8 cellular contexts compared by ENCODE assay signal in genomic region chr1:50968021-50968883, GRCh38. TPM values are rescaled to one million over a fixed set of nuclear protein-coding genes. Genes with fewer than 3 reads are reported as not detected.
A peak's percentile ranks its signal among the peaks of the same experiment; 100 is the strongest.
DNase-seq lines count a peak whose midpoint lies in the region; TF ChIP-seq lines count a peak whose summit lies in the region.

No MANE protein-coding gene starts in this region.

- H3K27me3 ChIP-seq in H7 (ENCODE audit: control insufficient read depth, insufficient read depth, low read length) = peaks cover 80% of the 10 kb centered on the region
- no peaks in the 10 kb centered on the region for H3K27me3 ChIP-seq in neutrophil

- peaks cover 26 to 32% of the 10 kb centered on the region in 2 experiments for H3K4me1 ChIP-seq in neutrophil (ENCODE audit: control insufficient read depth in 1 of 2, insufficient read depth in 1 of 2, low read depth in 1 of 2, low read length in 1 of 2)

- no peaks in the 10 kb centered on the region for H3K9me3 ChIP-seq in neutrophil

- DNase-seq in ELF-1 (ENCODE audit: low read depth, low spot score) (peak; percentile 91), H7 (peak; percentile 95), M059J (ENCODE audit: low read depth) (peak; percentile 92), SIG-M5 (lab: John Stamatoyannopoulos, UW) (peak; percentile 35), foreskin melanocyte (peak; percentile 90), superior temporal gyrus (ENCODE audit: extremely low spot score) (peak; percentile 84)
- peak; percentile 52 to 74 (median 59) for DNase-seq in activated naive CD4-positive, alpha-beta T cell (lab: John Stamatoyannopoulos, UW)

- H3K27ac ChIP-seq in neutrophil = peak overlapping the region; percentile 86

- TF ChIP-seq CTCF in neutrophil (IDR thresholded peaks at IDR 0.05) = peak; percentile 50

- H3K36me3 ChIP-seq in H7 (replicated peaks; ENCODE audit: control insufficient read depth, insufficient read depth, low read length) = no peaks in the 10 kb centered on the region
- H3K36me3 ChIP-seq in neutrophil = no peaks in the 10 kb centered on the region

- H3K4me3 ChIP-seq in H7 (ENCODE audit: insufficient read depth, low read depth, low read length) (peak overlapping the region; percentile 51), neutrophil (ENCODE audit: low read depth in 1 of 2, low read length in 1 of 2) (peak overlapping the region; percentile 85 to 95)

RNA-seq across cellular contexts. Expression of gene CDKN2C, which starts 1.8 kb away (rescaled TPM):
- total RNA-seq in H7 (2014; rRNA removed; shearing (Covaris generic)) = 0.31 TPM in 1 of 2 replicates, not detected in the other
- total RNA-seq in M059J (2014; rRNA removed; shearing (Covaris generic)) = 187 and 243 TPM in 2 replicates

RNA-seq across cellular contexts. Expression of gene FAF1, which starts 8.2 kb away (rescaled TPM):
- 95.4 and 99.9 TPM in 2 replicates for total RNA-seq in H7 (2014; rRNA removed; shearing (Covaris generic))
- 84.8 and 135 TPM in 2 replicates for total RNA-seq in M059J (2014; rRNA removed; shearing (Covaris generic))

Comparison
In these comparisons a context has a peak if more than half of its experiments do, and no peak if none do; other contexts are left out.
1. Peak in every context shown above with its lines: DNase-seq, H3K4me3 ChIP-seq and H3K27ac ChIP-seq.
2. DNase-seq: peak in every context shown above with its lines; median percentile 95 in H7; 92 in M059J; 91 in ELF-1; 90 in foreskin melanocyte; 84 in superior temporal gyrus; 59 in activated naive CD4-positive, alpha-beta T cell; 35 in SIG-M5.
3. RNA of gene CDKN2C, which starts 1.8 kb away (total RNA-seq): 187 to 243 TPM in M059J; 0.31 TPM in H7; every median in the first group is over 100 times any median in the second.